ENCODE assay signal across 1 cellular context in genomic region chr12:613996-614726, GRCh38.
TF ChIP-seq lines count a peak whose summit lies in the region.

No MANE protein-coding gene starts in this region.

TF ChIP-seq in HepG2, 621 proteins besides CTCF, POLR2A, EP300 and RAD21 (continued from another document and continues in another):
- TF ChIP-seq, protein P1, sequence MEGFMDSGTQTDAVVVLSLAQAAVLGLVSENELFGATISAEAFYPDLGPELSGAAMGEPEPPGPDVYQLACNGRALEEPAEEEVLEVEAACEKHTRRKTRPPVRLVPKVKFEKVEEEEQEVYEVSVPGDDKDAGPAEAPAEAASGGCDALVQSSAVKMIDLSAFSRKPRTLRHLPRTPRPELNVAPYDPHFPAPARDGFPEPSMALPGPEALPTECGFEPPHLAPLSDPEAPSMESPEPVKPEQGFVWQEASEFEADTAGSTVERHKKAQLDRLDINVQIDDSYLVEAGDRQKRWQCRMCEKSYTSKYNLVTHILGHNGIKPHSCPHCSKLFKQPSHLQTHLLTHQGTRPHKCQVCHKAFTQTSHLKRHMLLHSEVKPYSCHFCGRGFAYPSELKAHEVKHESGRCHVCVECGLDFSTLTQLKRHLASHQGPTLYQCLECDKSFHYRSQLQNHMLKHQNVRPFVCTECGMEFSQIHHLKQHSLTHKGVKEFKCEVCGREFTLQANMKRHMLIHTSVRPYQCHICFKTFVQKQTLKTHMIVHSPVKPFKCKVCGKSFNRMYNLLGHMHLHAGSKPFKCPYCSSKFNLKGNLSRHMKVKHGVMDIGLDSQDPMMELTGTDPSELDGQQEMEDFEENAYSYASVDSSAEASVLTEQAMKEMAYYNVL (CRISPR knock-in tag; IDR thresholded peaks at IDR 0.05; ENCODE audit: borderline replicate concordance), result 0 out of 2 replicates have a peak, but pooled peaks have one; percentile 48
- peak; percentile 88 for TF ChIP-seq STAG1 (CRISPR knock-in tag; IDR thresholded peaks at IDR 0.05)
- TF ChIP-seq POGZ (CRISPR knock-in tag; IDR thresholded peaks at IDR 0.05), result peak; percentile 57; the same call in 1 of the 2 replicates
- TF ChIP-seq MAFG (CRISPR knock-in tag; IDR thresholded peaks at IDR 0.05), result no peak
- 0 out of 2 replicates have a peak, but pooled peaks have one; percentile 16 for TF ChIP-seq SMC3 (IDR thresholded peaks at IDR 0.05; ENCODE audit: low read length)
- TF ChIP-seq LCORL (IDR thresholded peaks at IDR 0.05), result no peak
- peak; percentile 22; the same call in 1 of the 2 replicates for TF ChIP-seq LCORL (CRISPR knock-in tag; IDR thresholded peaks at IDR 0.05)
- 0 out of 2 replicates have a peak, but pooled peaks have one; percentile 35 for TF ChIP-seq ZNF292 (CRISPR knock-in tag; IDR thresholded peaks at IDR 0.05; ENCODE audit: borderline replicate concordance, low read depth)
- TF ChIP-seq UBTF (CRISPR knock-in tag; IDR thresholded peaks at IDR 0.05), result 0 out of 2 replicates have a peak, but pooled peaks have one; percentile 20
- no peak for TF ChIP-seq ATAD3A (CRISPR knock-in tag; IDR thresholded peaks at IDR 0.05)
- TF ChIP-seq SIN3A (IDR thresholded peaks at IDR 0.05; ENCODE audit: borderline replicate concordance, low read depth, low read length), result no peak
- TF ChIP-seq ZNF687 (CRISPR knock-in tag; IDR thresholded peaks at IDR 0.05), result peak; percentile 72
- TF ChIP-seq ZNF501 (CRISPR knock-in tag; IDR thresholded peaks at IDR 0.05), result 0 out of 2 replicates have a peak, but pooled peaks have one; percentile 54
- peak in 1 of 2 experiments; percentile 63; a peak in 1 of 4 replicates for TF ChIP-seq HMGXB4 (CRISPR knock-in tag; IDR thresholded peaks at IDR 0.05; ENCODE audit: borderline replicate concordance in 1 of 2, low read depth in 1 of 2)
- TF ChIP-seq ZFP41 (CRISPR knock-in tag; IDR thresholded peaks at IDR 0.05; ENCODE audit: borderline replicate concordance), result no peak
- TF ChIP-seq PITX1 (CRISPR knock-in tag; IDR thresholded peaks at IDR 0.05), result 0 out of 2 replicates have a peak, but pooled peaks have one; percentile 28
- TF ChIP-seq ZNF335 (CRISPR knock-in tag; IDR thresholded peaks at IDR 0.05), result no peak
- TF ChIP-seq HNF1B (CRISPR knock-in tag; IDR thresholded peaks at IDR 0.05), result 0 out of 2 replicates have a peak, but pooled peaks have one; percentile 35
- no peak for TF ChIP-seq SOX13 (IDR thresholded peaks at IDR 0.05)
- TF ChIP-seq SOX13 (CRISPR knock-in tag; conservative IDR thresholded peaks at IDR 0.05 in 1 of 2, IDR thresholded peaks at IDR 0.05 in 1 of 2), result 0 out of 4 replicates have a peak, but pooled peaks of 1 of the 2 experiments have one; percentile 8
- no peak for TF ChIP-seq ZSCAN5A (CRISPR knock-in tag; IDR thresholded peaks at IDR 0.05; ENCODE audit: borderline replicate concordance)
- TF ChIP-seq ZBTB4 (CRISPR knock-in tag; IDR thresholded peaks at IDR 0.05; ENCODE audit: borderline replicate concordance), result no peak
- TF ChIP-seq KDM5B (CRISPR knock-in tag; IDR thresholded peaks at IDR 0.05; ENCODE audit: borderline replicate concordance), result peak; percentile 67; the same call in 1 of the 2 replicates
- TF ChIP-seq, protein P2, sequence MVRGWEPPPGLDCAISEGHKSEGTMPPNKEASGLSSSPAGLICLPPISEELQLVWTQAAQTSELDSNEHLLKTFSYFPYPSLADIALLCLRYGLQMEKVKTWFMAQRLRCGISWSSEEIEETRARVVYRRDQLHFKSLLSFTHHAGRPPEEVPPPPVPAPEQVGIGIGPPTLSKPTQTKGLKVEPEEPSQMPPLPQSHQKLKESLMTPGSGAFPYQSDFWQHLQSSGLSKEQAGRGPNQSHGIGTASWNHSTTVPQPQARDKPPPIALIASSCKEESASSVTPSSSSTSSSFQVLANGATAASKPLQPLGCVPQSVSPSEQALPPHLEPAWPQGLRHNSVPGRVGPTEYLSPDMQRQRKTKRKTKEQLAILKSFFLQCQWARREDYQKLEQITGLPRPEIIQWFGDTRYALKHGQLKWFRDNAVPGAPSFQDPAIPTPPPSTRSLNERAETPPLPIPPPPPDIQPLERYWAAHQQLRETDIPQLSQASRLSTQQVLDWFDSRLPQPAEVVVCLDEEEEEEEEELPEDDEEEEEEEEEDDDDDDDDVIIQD (CRISPR knock-in tag; IDR thresholded peaks at IDR 0.05; ENCODE audit: low read depth), result no peak
- TF ChIP-seq ATF7 (IDR thresholded peaks at IDR 0.05), result no peak
- no peak for TF ChIP-seq ATF7 (CRISPR knock-in tag; IDR thresholded peaks at IDR 0.05)
- TF ChIP-seq, protein P3, sequence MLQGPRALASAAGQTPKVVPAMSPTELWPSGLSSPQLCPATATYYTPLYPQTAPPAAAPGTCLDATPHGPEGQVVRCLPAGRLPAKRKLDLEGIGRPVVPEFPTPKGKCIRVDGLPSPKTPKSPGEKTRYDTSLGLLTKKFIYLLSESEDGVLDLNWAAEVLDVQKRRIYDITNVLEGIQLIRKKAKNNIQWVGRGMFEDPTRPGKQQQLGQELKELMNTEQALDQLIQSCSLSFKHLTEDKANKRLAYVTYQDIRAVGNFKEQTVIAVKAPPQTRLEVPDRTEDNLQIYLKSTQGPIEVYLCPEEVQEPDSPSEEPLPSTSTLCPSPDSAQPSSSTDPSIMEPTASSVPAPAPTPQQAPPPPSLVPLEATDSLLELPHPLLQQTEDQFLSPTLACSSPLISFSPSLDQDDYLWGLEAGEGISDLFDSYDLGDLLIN (CRISPR knock-in tag; IDR thresholded peaks at IDR 0.05; ENCODE audit: borderline replicate concordance), result no peak
- TF ChIP-seq ZNF121 (CRISPR knock-in tag; IDR thresholded peaks at IDR 0.05), result no peak
- no peak for TF ChIP-seq ZKSCAN8 (CRISPR knock-in tag; IDR thresholded peaks at IDR 0.05; ENCODE audit: borderline replicate concordance)
- TF ChIP-seq TAF15 (IDR thresholded peaks at IDR 0.05; ENCODE audit: low read depth, low read length, poor library complexity, severe bottlenecking), result no peak
- TF ChIP-seq RXRA (CRISPR knock-in tag; IDR thresholded peaks at IDR 0.05), result no peak
- TF ChIP-seq, protein P4, sequence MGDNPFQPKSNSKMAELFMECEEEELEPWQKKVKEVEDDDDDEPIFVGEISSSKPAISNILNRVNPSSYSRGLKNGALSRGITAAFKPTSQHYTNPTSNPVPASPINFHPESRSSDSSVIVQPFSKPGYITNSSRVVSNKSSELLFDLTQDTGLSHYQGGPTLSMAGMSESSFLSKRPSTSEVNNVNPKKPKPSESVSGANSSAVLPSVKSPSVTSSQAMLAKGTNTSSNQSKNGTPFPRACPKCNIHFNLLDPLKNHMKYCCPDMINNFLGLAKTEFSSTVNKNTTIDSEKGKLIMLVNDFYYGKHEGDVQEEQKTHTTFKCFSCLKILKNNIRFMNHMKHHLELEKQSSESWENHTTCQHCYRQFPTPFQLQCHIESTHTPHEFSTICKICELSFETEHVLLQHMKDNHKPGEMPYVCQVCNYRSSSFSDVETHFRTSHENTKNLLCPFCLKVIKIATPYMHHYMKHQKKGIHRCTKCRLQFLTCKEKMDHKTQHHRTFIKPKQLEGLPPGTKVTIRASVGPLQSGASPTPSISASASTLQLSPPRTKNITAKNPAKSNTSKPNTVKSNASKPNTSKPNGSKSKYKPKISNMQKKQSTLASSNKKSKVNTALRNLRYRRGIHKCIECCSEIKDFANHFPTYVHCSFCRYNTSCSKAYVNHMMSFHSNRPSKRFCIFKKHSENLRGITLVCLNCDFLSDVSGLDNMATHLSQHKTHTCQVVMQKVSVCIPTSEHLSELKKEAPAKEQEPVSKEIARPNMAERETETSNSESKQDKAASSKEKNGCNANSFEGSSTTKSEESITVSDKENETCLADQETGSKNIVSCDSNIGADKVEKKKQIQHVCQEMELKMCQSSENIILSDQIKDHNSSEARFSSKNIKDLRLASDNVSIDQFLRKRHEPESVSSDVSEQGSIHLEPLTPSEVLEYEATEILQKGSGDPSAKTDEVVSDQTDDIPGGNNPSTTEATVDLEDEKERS (CRISPR knock-in tag; IDR thresholded peaks at IDR 0.05), result no peak
